ENCODE assay signal across 1 cellular context in the genomic region with DNA sequence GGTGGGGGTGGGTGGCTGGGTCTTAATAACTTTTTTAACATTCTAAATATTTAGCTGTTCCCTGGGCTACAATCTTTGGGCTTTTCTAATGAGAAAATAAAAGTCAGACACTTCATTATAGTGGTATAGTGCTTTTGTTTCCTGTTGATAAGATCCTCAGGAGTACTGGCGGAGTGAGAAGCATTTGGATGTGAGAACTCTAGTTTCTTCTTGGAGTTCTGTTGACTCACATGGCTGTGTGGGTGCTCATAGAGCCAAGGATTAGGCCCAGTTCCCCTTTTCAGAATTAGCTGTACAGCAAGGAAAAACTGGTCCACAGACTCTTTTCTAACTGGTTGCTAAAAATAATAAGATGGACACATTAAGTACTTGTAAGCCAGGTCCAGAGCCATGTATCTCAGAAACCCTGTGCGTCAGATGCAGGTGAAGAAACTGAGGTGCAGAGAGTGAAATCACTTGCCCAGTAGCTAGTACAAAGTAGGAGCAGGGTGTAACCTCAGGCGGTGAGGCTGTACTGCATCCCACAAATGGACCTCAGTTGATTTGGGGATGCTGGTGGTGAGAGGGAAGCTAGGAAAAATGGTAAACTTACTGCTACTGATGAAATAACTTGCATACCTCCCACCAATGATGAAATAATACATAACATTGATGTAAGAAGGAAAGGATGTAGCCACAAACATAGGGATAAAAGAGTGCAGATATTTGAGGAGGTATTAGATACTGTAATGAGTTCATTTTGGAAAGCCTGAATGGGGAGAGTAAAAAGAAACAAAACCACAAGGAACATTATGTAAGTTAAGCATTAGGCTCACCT.
A peak's percentile ranks its signal among the peaks of the same experiment; 100 is the strongest.
TF ChIP-seq lines count a peak whose summit lies in the region.

No MANE protein-coding gene starts in this region.

TF ChIP-seq in K562, 482 proteins besides CTCF, POLR2A, EP300 and RAD21 (continued from another document and continues in another):
- TF ChIP-seq, protein P1, sequence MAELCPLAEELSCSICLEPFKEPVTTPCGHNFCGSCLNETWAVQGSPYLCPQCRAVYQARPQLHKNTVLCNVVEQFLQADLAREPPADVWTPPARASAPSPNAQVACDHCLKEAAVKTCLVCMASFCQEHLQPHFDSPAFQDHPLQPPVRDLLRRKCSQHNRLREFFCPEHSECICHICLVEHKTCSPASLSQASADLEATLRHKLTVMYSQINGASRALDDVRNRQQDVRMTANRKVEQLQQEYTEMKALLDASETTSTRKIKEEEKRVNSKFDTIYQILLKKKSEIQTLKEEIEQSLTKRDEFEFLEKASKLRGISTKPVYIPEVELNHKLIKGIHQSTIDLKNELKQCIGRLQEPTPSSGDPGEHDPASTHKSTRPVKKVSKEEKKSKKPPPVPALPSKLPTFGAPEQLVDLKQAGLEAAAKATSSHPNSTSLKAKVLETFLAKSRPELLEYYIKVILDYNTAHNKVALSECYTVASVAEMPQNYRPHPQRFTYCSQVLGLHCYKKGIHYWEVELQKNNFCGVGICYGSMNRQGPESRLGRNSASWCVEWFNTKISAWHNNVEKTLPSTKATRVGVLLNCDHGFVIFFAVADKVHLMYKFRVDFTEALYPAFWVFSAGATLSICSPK (IDR thresholded peaks at IDR 0.05; ENCODE audit: borderline replicate concordance), result no peak
- peak; percentile 45 for TF ChIP-seq RFX1 (IDR thresholded peaks at IDR 0.05)
- TF ChIP-seq TBL1XR1 (IDR thresholded peaks at IDR 0.05; ENCODE audit: low read length in 2 of 2), result no peak
- TF ChIP-seq ZNF431 (CRISPR knock-in tag; IDR thresholded peaks at IDR 0.05), result no peak
- TF ChIP-seq PTRF (tag; IDR thresholded peaks at IDR 0.05), result no peak
- TF ChIP-seq SP2 (IDR thresholded peaks at IDR 0.05; ENCODE audit: extremely low read depth, low read depth, low read length, poor library complexity, severe bottlenecking), result no peak
- peak; percentile 96 for TF ChIP-seq MYNN (IDR thresholded peaks at IDR 0.05)
- no peak for TF ChIP-seq MYNN (CRISPR knock-in tag; IDR thresholded peaks at IDR 0.05)
- TF ChIP-seq, protein P2, sequence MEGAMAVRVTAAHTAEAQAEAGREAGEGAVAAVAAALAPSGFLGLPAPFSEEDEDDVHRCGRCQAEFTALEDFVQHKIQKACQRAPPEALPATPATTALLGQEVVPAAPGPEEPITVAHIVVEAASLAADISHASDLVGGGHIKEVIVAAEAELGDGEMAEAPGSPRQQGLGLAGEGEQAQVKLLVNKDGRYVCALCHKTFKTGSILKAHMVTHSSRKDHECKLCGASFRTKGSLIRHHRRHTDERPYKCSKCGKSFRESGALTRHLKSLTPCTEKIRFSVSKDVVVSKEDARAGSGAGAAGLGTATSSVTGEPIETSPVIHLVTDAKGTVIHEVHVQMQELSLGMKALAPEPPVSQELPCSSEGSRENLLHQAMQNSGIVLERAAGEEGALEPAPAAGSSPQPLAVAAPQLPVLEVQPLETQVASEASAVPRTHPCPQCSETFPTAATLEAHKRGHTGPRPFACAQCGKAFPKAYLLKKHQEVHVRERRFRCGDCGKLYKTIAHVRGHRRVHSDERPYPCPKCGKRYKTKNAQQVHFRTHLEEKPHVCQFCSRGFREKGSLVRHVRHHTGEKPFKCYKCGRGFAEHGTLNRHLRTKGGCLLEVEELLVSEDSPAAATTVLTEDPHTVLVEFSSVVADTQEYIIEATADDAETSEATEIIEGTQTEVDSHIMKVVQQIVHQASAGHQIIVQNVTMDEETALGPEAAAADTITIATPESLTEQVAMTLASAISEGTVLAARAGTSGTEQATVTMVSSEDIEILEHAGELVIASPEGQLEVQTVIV (CRISPR knock-in tag; IDR thresholded peaks at IDR 0.05; ENCODE audit: borderline replicate concordance), result 0 out of 2 replicates have a peak, but pooled peaks have one; percentile 21
- no peak for TF ChIP-seq XRCC4 (IDR thresholded peaks at IDR 0.05; ENCODE audit: extremely low read depth, insufficient read depth, insufficient read length)
- 0 out of 4 replicates have a peak, but pooled peaks of 1 of the 2 experiments have one; percentile 27 for TF ChIP-seq MAZ (CRISPR knock-in tag; conservative IDR thresholded peaks at IDR 0.05 in 1 of 2, IDR thresholded peaks at IDR 0.05 in 1 of 2)
- TF ChIP-seq ZNF134 (CRISPR knock-in tag; conservative IDR thresholded peaks at IDR 0.05), result peak; percentile 19; the same call in 1 of the 2 replicates
- TF ChIP-seq ATF1 (CRISPR knock-in tag; IDR thresholded peaks at IDR 0.05), result no peak
- no peak for TF ChIP-seq ATF1 (tag; IDR thresholded peaks at IDR 0.05)
- peak; percentile 37 for TF ChIP-seq NEUROD1 (IDR thresholded peaks at IDR 0.05; ENCODE audit: borderline replicate concordance, low read depth, low read length, partially characterized antibody)
- TF ChIP-seq, protein P3, sequence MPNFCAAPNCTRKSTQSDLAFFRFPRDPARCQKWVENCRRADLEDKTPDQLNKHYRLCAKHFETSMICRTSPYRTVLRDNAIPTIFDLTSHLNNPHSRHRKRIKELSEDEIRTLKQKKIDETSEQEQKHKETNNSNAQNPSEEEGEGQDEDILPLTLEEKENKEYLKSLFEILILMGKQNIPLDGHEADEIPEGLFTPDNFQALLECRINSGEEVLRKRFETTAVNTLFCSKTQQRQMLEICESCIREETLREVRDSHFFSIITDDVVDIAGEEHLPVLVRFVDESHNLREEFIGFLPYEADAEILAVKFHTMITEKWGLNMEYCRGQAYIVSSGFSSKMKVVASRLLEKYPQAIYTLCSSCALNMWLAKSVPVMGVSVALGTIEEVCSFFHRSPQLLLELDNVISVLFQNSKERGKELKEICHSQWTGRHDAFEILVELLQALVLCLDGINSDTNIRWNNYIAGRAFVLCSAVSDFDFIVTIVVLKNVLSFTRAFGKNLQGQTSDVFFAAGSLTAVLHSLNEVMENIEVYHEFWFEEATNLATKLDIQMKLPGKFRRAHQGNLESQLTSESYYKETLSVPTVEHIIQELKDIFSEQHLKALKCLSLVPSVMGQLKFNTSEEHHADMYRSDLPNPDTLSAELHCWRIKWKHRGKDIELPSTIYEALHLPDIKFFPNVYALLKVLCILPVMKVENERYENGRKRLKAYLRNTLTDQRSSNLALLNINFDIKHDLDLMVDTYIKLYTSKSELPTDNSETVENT (CRISPR knock-in tag; IDR thresholded peaks at IDR 0.05), result no peak
- TF ChIP-seq SLC30A9 (CRISPR knock-in tag; IDR thresholded peaks at IDR 0.05), result no peak
- TF ChIP-seq ARID1B (IDR thresholded peaks at IDR 0.05), result peak; percentile 56
- TF ChIP-seq NR2C2 (CRISPR knock-in tag; IDR thresholded peaks at IDR 0.05), result no peak
- TF ChIP-seq NR2C2 (tag; IDR thresholded peaks at IDR 0.05), result 0 out of 2 replicates have a peak, but pooled peaks have one; percentile 22
- TF ChIP-seq FOXJ3 (CRISPR knock-in tag; IDR thresholded peaks at IDR 0.05), result 0 out of 2 replicates have a peak, but pooled peaks have one; percentile 21
- TF ChIP-seq ZNF253 (CRISPR knock-in tag; conservative IDR thresholded peaks at IDR 0.05), result no peak
- peak; percentile 54 for TF ChIP-seq ETV1 (tag; conservative IDR thresholded peaks at IDR 0.05; ENCODE audit: low read depth)
- peak; percentile 59; the same call in 1 of the 2 replicates for TF ChIP-seq ZNF584 (CRISPR knock-in tag; IDR thresholded peaks at IDR 0.05; ENCODE audit: low read depth)
- TF ChIP-seq NFXL1 (CRISPR knock-in tag; IDR thresholded peaks at IDR 0.05), result peak; percentile 3; the same call in 1 of the 2 replicates
- TF ChIP-seq PML (IDR thresholded peaks at IDR 0.05; ENCODE audit: low read length), result peak; percentile 31; the same call in 1 of the 2 replicates
- TF ChIP-seq, protein P4, sequence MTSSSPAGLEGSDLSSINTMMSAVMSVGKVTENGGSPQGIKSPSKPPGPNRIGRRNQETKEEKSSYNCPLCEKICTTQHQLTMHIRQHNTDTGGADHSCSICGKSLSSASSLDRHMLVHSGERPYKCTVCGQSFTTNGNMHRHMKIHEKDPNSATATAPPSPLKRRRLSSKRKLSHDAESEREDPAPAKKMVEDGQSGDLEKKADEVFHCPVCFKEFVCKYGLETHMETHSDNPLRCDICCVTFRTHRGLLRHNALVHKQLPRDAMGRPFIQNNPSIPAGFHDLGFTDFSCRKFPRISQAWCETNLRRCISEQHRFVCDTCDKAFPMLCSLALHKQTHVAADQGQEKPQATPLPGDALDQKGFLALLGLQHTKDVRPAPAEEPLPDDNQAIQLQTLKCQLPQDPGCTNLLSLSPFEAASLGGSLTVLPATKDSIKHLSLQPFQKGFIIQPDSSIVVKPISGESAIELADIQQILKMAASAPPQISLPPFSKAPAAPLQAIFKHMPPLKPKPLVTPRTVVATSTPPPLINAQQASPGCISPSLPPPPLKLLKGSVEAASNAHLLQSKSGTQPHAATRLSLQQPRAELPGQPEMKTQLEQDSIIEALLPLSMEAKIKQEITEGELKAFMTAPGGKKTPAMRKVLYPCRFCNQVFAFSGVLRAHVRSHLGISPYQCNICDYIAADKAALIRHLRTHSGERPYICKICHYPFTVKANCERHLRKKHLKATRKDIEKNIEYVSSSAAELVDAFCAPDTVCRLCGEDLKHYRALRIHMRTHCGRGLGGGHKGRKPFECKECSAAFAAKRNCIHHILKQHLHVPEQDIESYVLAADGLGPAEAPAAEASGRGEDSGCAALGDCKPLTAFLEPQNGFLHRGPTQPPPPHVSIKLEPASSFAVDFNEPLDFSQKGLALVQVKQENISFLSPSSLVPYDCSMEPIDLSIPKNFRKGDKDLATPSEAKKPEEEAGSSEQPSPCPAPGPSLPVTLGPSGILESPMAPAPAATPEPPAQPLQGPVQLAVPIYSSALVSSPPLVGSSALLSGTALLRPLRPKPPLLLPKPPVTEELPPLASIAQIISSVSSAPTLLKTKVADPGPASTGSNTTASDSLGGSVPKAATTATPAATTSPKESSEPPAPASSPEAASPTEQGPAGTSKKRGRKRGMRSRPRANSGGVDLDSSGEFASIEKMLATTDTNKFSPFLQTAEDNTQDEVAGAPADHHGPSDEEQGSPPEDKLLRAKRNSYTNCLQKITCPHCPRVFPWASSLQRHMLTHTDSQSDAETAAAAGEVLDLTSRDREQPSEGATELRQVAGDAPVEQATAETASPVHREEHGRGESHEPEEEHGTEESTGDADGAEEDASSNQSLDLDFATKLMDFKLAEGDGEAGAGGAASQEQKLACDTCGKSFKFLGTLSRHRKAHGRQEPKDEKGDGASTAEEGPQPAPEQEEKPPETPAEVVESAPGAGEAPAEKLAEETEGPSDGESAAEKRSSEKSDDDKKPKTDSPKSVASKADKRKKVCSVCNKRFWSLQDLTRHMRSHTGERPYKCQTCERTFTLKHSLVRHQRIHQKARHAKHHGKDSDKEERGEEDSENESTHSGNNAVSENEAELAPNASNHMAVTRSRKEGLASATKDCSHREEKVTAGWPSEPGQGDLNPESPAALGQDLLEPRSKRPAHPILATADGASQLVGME (CRISPR knock-in tag; IDR thresholded peaks at IDR 0.05), result 0 out of 2 replicates have a peak, but pooled peaks have one; percentile 23
- TF ChIP-seq CXXC5 (CRISPR knock-in tag; IDR thresholded peaks at IDR 0.05), result peak; percentile 37; the same call in 1 of the 2 replicates
- TF ChIP-seq TCF3 (CRISPR knock-in tag; IDR thresholded peaks at IDR 0.05), result peak; percentile 38; the same call in 1 of the 2 replicates
- TF ChIP-seq CTBP1 (IDR thresholded peaks at IDR 0.05; ENCODE audit: borderline replicate concordance), result peak; percentile 70
- 0 out of 2 replicates have a peak, but pooled peaks have one; percentile 41 for TF ChIP-seq ERF (CRISPR knock-in tag; IDR thresholded peaks at IDR 0.05)
- no peak for TF ChIP-seq CHD1 (IDR thresholded peaks at IDR 0.05; ENCODE audit: low read length)
- peak; percentile 69 for TF ChIP-seq SMARCE1 (IDR thresholded peaks at IDR 0.05)
- TF ChIP-seq ZNF12 (CRISPR knock-in tag; IDR thresholded peaks at IDR 0.05), result no peak
- TF ChIP-seq HNRNPH1 (optimal IDR thresholded peaks at IDR 0.05; ENCODE audit: low read depth, low read length), result no peak
- peak in 1 of 2 experiments; percentile 53; a peak in 2 of 4 replicates for TF ChIP-seq TRIM24 (IDR thresholded peaks at IDR 0.05)
- TF ChIP-seq, protein P5, sequence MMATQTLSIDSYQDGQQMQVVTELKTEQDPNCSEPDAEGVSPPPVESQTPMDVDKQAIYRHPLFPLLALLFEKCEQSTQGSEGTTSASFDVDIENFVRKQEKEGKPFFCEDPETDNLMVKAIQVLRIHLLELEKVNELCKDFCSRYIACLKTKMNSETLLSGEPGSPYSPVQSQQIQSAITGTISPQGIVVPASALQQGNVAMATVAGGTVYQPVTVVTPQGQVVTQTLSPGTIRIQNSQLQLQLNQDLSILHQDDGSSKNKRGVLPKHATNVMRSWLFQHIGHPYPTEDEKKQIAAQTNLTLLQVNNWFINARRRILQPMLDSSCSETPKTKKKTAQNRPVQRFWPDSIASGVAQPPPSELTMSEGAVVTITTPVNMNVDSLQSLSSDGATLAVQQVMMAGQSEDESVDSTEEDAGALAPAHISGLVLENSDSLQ (IDR thresholded peaks at IDR 0.05), result no peak
- TF ChIP-seq JUND (IDR thresholded peaks at IDR 0.05; ENCODE audit: borderline replicate concordance, low read depth, low read length), result peak; percentile 63; the same call in 1 of the 2 replicates
- TF ChIP-seq JUND (tag; IDR thresholded peaks at IDR 0.05; ENCODE audit: borderline replicate concordance, low read depth, low read length), result peak; percentile 19; the same call in 1 of the 3 replicates
- TF ChIP-seq NBN (IDR thresholded peaks at IDR 0.05; ENCODE audit: low read depth), result peak; percentile 19; the same call in 1 of the 2 replicates
- TF ChIP-seq PURB (CRISPR knock-in tag; IDR thresholded peaks at IDR 0.05; ENCODE audit: low read depth), result no peak
- TF ChIP-seq, protein P6, sequence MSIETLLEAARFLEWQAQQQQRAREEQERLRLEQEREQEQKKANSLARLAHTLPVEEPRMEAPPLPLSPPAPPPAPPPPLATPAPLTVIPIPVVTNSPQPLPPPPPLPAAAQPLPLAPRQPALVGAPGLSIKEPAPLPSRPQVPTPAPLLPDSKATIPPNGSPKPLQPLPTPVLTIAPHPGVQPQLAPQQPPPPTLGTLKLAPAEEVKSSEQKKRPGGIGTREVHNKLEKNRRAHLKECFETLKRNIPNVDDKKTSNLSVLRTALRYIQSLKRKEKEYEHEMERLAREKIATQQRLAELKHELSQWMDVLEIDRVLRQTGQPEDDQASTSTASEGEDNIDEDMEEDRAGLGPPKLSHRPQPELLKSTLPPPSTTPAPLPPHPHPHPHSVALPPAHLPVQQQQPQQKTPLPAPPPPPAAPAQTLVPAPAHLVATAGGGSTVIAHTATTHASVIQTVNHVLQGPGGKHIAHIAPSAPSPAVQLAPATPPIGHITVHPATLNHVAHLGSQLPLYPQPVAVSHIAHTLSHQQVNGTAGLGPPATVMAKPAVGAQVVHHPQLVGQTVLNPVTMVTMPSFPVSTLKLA (conservative IDR thresholded peaks at IDR 0.05), result no peak
- peak; percentile 48; the same call in 1 of the 2 replicates for TF ChIP-seq DPF2 (IDR thresholded peaks at IDR 0.05)
- 0 out of 4 replicates have a peak, but pooled peaks of 1 of the 2 experiments have one; percentile 4 for TF ChIP-seq FOXK2 (conservative IDR thresholded peaks at IDR 0.05 in 1 of 2, IDR thresholded peaks at IDR 0.05 in 1 of 2; ENCODE audit: low read depth in 2 of 2)
- TF ChIP-seq POLR2G (IDR thresholded peaks at IDR 0.05; ENCODE audit: low read depth, low read length), result no peak
- TF ChIP-seq HSF4 (CRISPR knock-in tag; IDR thresholded peaks at IDR 0.05; ENCODE audit: borderline replicate concordance), result no peak
